13 cellular contexts compared by ENCODE assay signal in the genomic region with DNA sequence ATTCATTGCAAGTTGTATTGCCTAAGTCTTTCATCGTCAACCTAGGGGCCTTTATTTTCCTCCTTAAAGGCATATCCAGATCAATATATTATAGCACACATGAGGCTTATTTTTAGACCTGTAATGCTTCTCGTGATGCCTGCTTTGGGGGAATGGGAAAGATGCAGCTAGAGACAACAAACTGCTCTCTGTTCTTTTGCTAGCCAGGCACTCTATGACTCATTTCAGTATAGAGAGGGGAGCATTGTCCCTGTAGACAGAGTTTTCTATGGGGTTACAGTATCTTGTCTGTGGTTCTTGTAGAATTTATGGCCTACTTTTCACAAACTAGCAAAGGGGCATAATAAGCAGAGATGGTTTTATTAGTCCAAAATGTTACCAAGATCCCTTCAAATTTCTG.
DNase-seq lines count a peak whose midpoint lies in the region; ATAC-seq and TF ChIP-seq lines count a peak whose summit lies in the region.
"Had no signal": no experiment of that assay in that cellular context is flagged by ENCODE, and none has a peak within 500 bp of the region (broad histone marks: within the 10 kb centered on the region; RNA-seq: fewer than 3 reads in every experiment).

No MANE protein-coding gene starts in this region.

- H3K4me2 ChIP-seq in mammary epithelial cell (ENCODE audit: insufficient read depth, low read depth, low read length) = no peak overlapping the region

- no peak overlapping the region for H2AFZ ChIP-seq in mammary epithelial cell (ENCODE audit: low read depth, low read length)

- intact Hi-C loops in mammary epithelial cell (cut with micrococcal nuclease) (loop anchor here (1.0 to 5.0 kb wide), 3 partner anchors 153 to 618 kb away; no protein-coding TSS in a partner anchor), breast epithelium (cut with DNase I; ENCODE audit: low total_unique reads) (no loop called here)

- in situ Hi-C loops in mammary epithelial cell (cut with MboI; ENCODE audit: low sequenced_read_pairs in 2 of 2) = no loop called here

- BruUV-seq in mammary epithelial cell (replicated peaks; lab: Mats Ljungman, UMichigan) = no TSS peak

- H4K20me1 ChIP-seq in mammary epithelial cell (ENCODE audit: insufficient read depth, low read length) = no peaks in the 10 kb centered on the region

- H3K79me2 ChIP-seq in mammary epithelial cell (ENCODE audit: insufficient read depth, low read length) = no peaks in the 10 kb centered on the region

- CTCF ChIA-PET in mammary epithelial cell (lab: Charles Lee; ENCODE audit: low non-redundant PET) = no interaction called here

- no peak overlapping the region for H3K27ac ChIP-seq in mammary epithelial cell (ENCODE audit: insufficient read depth, low read depth, low read length)
- H3K27ac ChIP-seq in breast epithelium = no peak overlapping the region
- peak overlapping the region; percentile 83 for H3K27ac ChIP-seq in cingulate gyrus (ENCODE audit: low read depth, low read length)
- H3K27ac ChIP-seq in upper lobe of left lung = no peak overlapping the region

- H3K27me3 ChIP-seq in mammary epithelial cell (ENCODE audit: insufficient read depth, low read length) (no peaks in the 10 kb centered on the region), breast epithelium (no peaks in the 10 kb centered on the region), upper lobe of left lung (no peaks in the 10 kb centered on the region)

- H3K9me3 ChIP-seq in mammary epithelial cell (replicated peaks; ENCODE audit: insufficient read depth, low read length) (no peaks in the 10 kb centered on the region), breast epithelium (no peaks in the 10 kb centered on the region), upper lobe of left lung (no peaks in the 10 kb centered on the region)

- DNase-seq in mammary epithelial cell (peak; percentile 18), breast epithelium (ENCODE audit: low spot score in 2 of 2) (no peak), Kasumi-1 (lab: John Stamatoyannopoulos, UW) (no peak), upper lobe of left lung (no peak)
- no peak for DNase-seq in stimulated activated naive CD4-positive, alpha-beta T cell (lab: John Stamatoyannopoulos, UW)
- DNase-seq: activated CD8-positive, alpha-beta T cell treated with anti-CD3 and anti-CD28 coated beads for 36 hours; activated naive CD8-positive, alpha-beta T cell treated with anti-CD3 and anti-CD28 coated beads for 36 hours; left cardiac atrium; nephron progenitor cell; T-helper 1 cell had no signal

- no peak overlapping the region for H3K9ac ChIP-seq in mammary epithelial cell (ENCODE audit: insufficient read depth, low read length)

- TF ChIP-seq EP300 in upper lobe of left lung (IDR thresholded peaks at IDR 0.05) = no peak

- TF ChIP-seq POLR2A in breast epithelium (IDR thresholded peaks at IDR 0.05) (no peak), upper lobe of left lung (IDR thresholded peaks at IDR 0.05) (no peak)

- dilution Hi-C loops in mammary epithelial cell (cut with HindIII; ENCODE audit: low sequenced_read_pairs) = no loop called here

- no peak for TF ChIP-seq CTCF in mammary epithelial cell (conservative IDR thresholded peaks at IDR 0.05 in 1 of 2, IDR thresholded peaks at IDR 0.05 in 1 of 2; ENCODE audit: extremely low read depth in 1 of 2, insufficient read depth in 1 of 2, low read depth in 1 of 2, low read length in 2 of 2)
- no peak for TF ChIP-seq CTCF in breast epithelium (IDR thresholded peaks at IDR 0.05)
- TF ChIP-seq CTCF in upper lobe of left lung (IDR thresholded peaks at IDR 0.05) = no peak

- peak; percentile 39 for ATAC-seq in HG03175 (IDR thresholded peaks at IDR 0.05; ENCODE audit: unreplicated experiment)
- ATAC-seq in HG03378 (IDR thresholded peaks at IDR 0.05; ENCODE audit: unreplicated experiment) = no peak
- ATAC-seq in upper lobe of left lung (ENCODE audit: low FRiP score in 2 of 2) = no peak
- ATAC-seq: activated CD8-positive, alpha-beta T cell treated with anti-CD3 and anti-CD28 coated beads for 36 hours had no signal

- H3K4me1 ChIP-seq in mammary epithelial cell (ENCODE audit: insufficient read depth, low read length) (no peaks in the 10 kb centered on the region), breast epithelium (no peaks in the 10 kb centered on the region), upper lobe of left lung (peaks cover 0 to 8% (median 3%) of the 10 kb centered on the region in 4 donors)

- no peaks in the 10 kb centered on the region for H3K36me3 ChIP-seq in mammary epithelial cell (ENCODE audit: insufficient read depth, low read length)
- H3K36me3 ChIP-seq in breast epithelium = no peaks in the 10 kb centered on the region
- no peaks in the 10 kb centered on the region for H3K36me3 ChIP-seq in upper lobe of left lung

- WGBS in mammary epithelial cell (ENCODE audit: low coverage, missing lambda C conversion rate) = 59% methylated on average over 2 of the region's 2 CpGs
- 78 to 92% methylated on average over 2 of the region's 2 CpGs for WGBS in upper lobe of left lung, 2 donors

- H3K4me3 ChIP-seq in mammary epithelial cell (replicated peaks in 1 of 3; ENCODE audit: insufficient read depth in 1 of 3, low read depth in 2 of 3, low read length in 3 of 3) = no peak overlapping the region
- H3K4me3 ChIP-seq in breast epithelium = no peak overlapping the region
- no peak overlapping the region for H3K4me3 ChIP-seq in upper lobe of left lung
